Comparison of ENCODE assay signal across 8 cellular contexts in the genomic region with DNA sequence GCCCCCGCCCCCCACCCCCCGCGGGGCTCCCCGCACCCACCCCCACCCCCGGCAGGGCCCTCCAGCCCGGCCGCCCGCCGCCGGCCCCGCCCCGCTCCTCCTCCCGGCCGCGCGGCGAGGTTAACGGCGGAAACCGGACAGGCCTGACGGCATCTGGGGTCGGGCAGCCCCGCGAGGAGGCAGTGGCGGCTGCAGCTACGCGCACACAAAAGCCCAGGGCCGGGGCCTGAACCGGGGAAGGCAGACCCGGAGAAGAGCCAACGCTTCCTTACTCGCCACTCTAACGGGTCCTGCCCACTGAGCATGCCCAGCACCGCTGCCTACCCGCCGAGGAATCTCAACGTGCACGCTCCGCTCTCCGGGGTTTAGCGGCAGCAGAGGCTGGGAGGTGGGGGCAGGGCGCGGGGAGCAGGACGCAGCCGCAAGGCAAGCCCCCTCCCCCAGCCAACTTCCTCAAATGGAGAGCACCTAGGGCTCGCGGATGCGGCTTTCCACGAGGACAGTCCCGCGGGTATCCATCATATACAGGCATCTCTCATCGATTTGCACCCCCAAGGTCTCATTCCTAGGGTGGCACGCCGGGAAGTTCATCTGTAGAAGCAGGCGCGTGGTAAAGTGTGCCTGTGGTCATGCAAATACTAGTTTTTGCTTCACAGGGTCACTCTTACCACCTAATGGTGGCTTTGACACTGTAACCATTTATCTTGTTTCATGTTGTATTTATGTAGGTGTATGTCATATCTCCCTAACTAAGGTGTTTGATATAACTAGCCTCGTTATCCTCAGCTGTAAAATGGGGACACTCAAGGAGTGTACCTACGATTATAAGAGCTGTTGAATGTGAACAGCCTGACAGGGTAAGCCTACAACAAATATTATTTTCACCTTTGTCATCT. TPM values are rescaled to one million over a fixed set of nuclear protein-coding genes. Genes with fewer than 3 reads are reported as not detected.
DNase-seq lines count a peak whose midpoint lies in the region; ATAC-seq and TF ChIP-seq lines count a peak whose summit lies in the region.

A gene (minus strand): TSS at position 339 of the 896 bp plus-strand sequence. CDS start 761 bp downstream, outside the sequence.

- ATAC-seq in GM19025 (IDR thresholded peaks at IDR 0.05; ENCODE audit: low read depth, unreplicated experiment) (peak; percentile 58), HG03280 (IDR thresholded peaks at IDR 0.05; ENCODE audit: unreplicated experiment) (peak; percentile 63), activated B cell treated with CpG ODN at 0.5 μM for 24 hours (ENCODE audit: low read depth) (peak; percentile 81)

- peaks cover 16% of the 10 kb centered on the region for H3K36me3 Mint-ChIP-seq in activated B cell treated with CpG ODN at 0.5 μM for 24 hours (ENCODE audit: low read depth)
- H3K36me3 Mint-ChIP-seq in immature natural killer cell, result no peaks in the 10 kb centered on the region

- H3K27ac Mint-ChIP-seq in activated B cell treated with CpG ODN at 0.5 μM for 24 hours (peak within 1 kb of the TSS; percentile 96), immature natural killer cell (peak within 1 kb of the TSS; percentile 90 to 97 (median 94))

- peak; percentile 94 for DNase-seq in AG10803 (ENCODE audit: low read depth)
- DNase-seq in NCI-H345 (lab: John Stamatoyannopoulos, UW), result peak; percentile 94
- DNase-seq in activated B cell treated with CpG ODN at 0.5 μM for 24 hours, result peak; percentile 93
- peak; percentile 92 to 97 for DNase-seq in cardiac fibroblast (ENCODE audit: low read depth in 2 of 2)
- DNase-seq in immature natural killer cell, result peak; percentile 92
- DNase-seq in smooth muscle cell of the brain vasculature (ENCODE audit: low read depth, low spot score), result peak; percentile 68

- H3K9me3 Mint-ChIP-seq in activated B cell treated with CpG ODN at 0.5 μM for 24 hours (no peaks in the 10 kb centered on the region), immature natural killer cell (no peaks in the 10 kb centered on the region)

- H3K4me1 Mint-ChIP-seq in activated B cell treated with CpG ODN at 0.5 μM for 24 hours, result peaks cover 39% of the 10 kb centered on the region
- H3K4me1 Mint-ChIP-seq in immature natural killer cell, result peaks cover 39 to 50% of the 10 kb centered on the region in 2 donors

- CTCF ChIA-PET in activated B cell treated with CpG ODN at 0.5 μM for 24 hours (lab: Charles Lee), result no interaction called here

- no peak for TF ChIP-seq CTCF in AG10803 (conservative IDR thresholded peaks at IDR 0.05; ENCODE audit: low read length)
- TF ChIP-seq CTCF in activated B cell treated with CpG ODN at 0.5 μM for 24 hours (IDR thresholded peaks at IDR 0.05), result no peak
- no peak for TF ChIP-seq CTCF in cardiac fibroblast (IDR thresholded peaks at IDR 0.05; ENCODE audit: low read depth, low read length)

- POLR2A ChIA-PET in activated B cell treated with CpG ODN at 0.5 μM for 24 hours (lab: Charles Lee), result interaction anchor here (0.6 to 2.3 kb wide), 12 partner anchors 8 to 1864 kb away, joined by 3 to 36 read pairs (median 3); a partner anchor contains a TSS

- intact Hi-C loops in activated B cell treated with CpG ODN at 0.5 μM for 24 hours (cut with micrococcal nuclease), result loop anchor here (1.0 to 10.0 kb wide), 8 partner anchors 28 to 1864 kb away; a partner anchor contains a TSS

- H3K4me3 ChIP-seq in AG10803 (ENCODE audit: low read length) (peak within 1 kb of the TSS; percentile 85), cardiac fibroblast (replicated peaks in 1 of 2; ENCODE audit: low read depth in 2 of 2, low read length in 2 of 2) (peak within 1 kb of the TSS; percentile 83 to 86)

- H3K4me3 Mint-ChIP-seq in activated B cell treated with CpG ODN at 0.5 μM for 24 hours (peak within 1 kb of the TSS; percentile 91), immature natural killer cell (peak within 1 kb of the TSS; percentile 88 to 94 (median 92))

- H3K27me3 Mint-ChIP-seq in activated B cell treated with CpG ODN at 0.5 μM for 24 hours, result no peaks in the 10 kb centered on the region
- H3K27me3 Mint-ChIP-seq in immature natural killer cell (ENCODE audit: low read depth in 3 of 3), result peaks cover 7 to 15% (median 10%) of the 10 kb centered on the region in 3 donors

RNA-seq across cellular contexts. Expression of the gene that starts here (rescaled TPM):
- 68.7 and 71.6 TPM in 2 replicates for total RNA-seq in activated B cell treated with CpG ODN at 0.5 μM for 24 hours
- polyA plus RNA-seq in immature natural killer cell, result 10 to 100 TPM; 32.8 to 49.1 (median 35.6) TPM

Comparison
In these comparisons a context has a peak if more than half of its experiments do, and no peak if none do; other contexts are left out.
1. Peak in every context shown above with its lines: DNase-seq, ATAC-seq and H3K4me3 ChIP-seq.